ENCODE assay signal across 10 cellular contexts in genomic region chr10:103153765-103154197, GRCh38. TPM values are rescaled to one million over a fixed set of nuclear protein-coding genes. Genes with fewer than 3 reads are reported as not detected.
DNase-seq lines count a peak whose midpoint lies in the region; ATAC-seq and TF ChIP-seq lines count a peak whose summit lies in the region.
"Had no signal": no experiment of that assay in that cellular context is flagged by ENCODE, and none has a peak within 500 bp of the region (broad histone marks: within the 10 kb centered on the region; RNA-seq: fewer than 3 reads in every experiment).

No MANE protein-coding gene starts in this region.

- no peak overlapping the region for H3K4me3 Mint-ChIP-seq in activated CD8-positive, alpha-beta T cell treated with anti-CD3 and anti-CD28 coated beads for 36 hours

- ATAC-seq in Right ventricle myocardium superior (ENCODE audit: poor library complexity), result peak; percentile 13
- no peak for ATAC-seq in activated CD8-positive, alpha-beta T cell treated with anti-CD3 and anti-CD28 coated beads for 36 hours

- CTCF ChIA-PET in activated CD8-positive, alpha-beta T cell treated with anti-CD3 and anti-CD28 coated beads for 36 hours (lab: Charles Lee), result interaction anchor here (1.1 to 1.8 kb wide), 2 partner anchors 91 to 151 kb away, joined by 4 to 5 read pairs; no protein-coding TSS in a partner anchor

- H3K27ac ChIP-seq in ectodermal cell (ENCODE audit: insufficient read depth, low read depth, low read length, poor library complexity, severe bottlenecking) (peak overlapping the region; percentile 77), muscle layer of colon (ENCODE audit: low read depth, low read length) (peak overlapping the region; percentile 1), uterus (peak overlapping the region; percentile 75 to 88)

- TF ChIP-seq CTCF in uterus (IDR thresholded peaks at IDR 0.05), result no peak
- TF ChIP-seq CTCF in activated CD8-positive, alpha-beta T cell treated with anti-CD3 and anti-CD28 coated beads for 36 hours (IDR thresholded peaks at IDR 0.05), result no peak

- H3K9ac ChIP-seq in muscle layer of colon (ENCODE audit: low read length), result no peak overlapping the region

- H3K9me3 ChIP-seq in ectodermal cell (ENCODE audit: control insufficient read depth, low read length) (no peaks in the 10 kb centered on the region), muscle layer of colon (ENCODE audit: low read length) (no peaks in the 10 kb centered on the region), uterus (no peaks in the 10 kb centered on the region)

- intact Hi-C loops in Right ventricle myocardium superior (cut with DNase I) (no loop called here), cardiac septum (cut with DNase I) (loop anchor here (5.0 kb wide), 1 partner anchor 39 kb away; the partner anchor contains the start of gene NT5C2), uterus (cut with DNase I; ENCODE audit: low total_unique reads) (no loop called here)
- intact Hi-C loops in activated CD8-positive, alpha-beta T cell treated with anti-CD3 and anti-CD28 coated beads for 36 hours (cut with micrococcal nuclease), result no loop called here

- 33% methylated on average over 4 of the region's 4 CpGs; no CpG with 5 or more reads in 1 of the 2 experiments for WGBS in ectodermal cell, 2 experiments

- H3K9me3 Mint-ChIP-seq in activated CD8-positive, alpha-beta T cell treated with anti-CD3 and anti-CD28 coated beads for 36 hours, result no peaks in the 10 kb centered on the region

- no peak overlapping the region for H3K27ac Mint-ChIP-seq in activated CD8-positive, alpha-beta T cell treated with anti-CD3 and anti-CD28 coated beads for 36 hours

- no peaks in the 10 kb centered on the region for H3K4me1 Mint-ChIP-seq in activated CD8-positive, alpha-beta T cell treated with anti-CD3 and anti-CD28 coated beads for 36 hours (ENCODE audit: low read depth)

- H3K36me3 ChIP-seq in ectodermal cell (ENCODE audit: control insufficient read depth, insufficient read depth, low read length), result no peaks in the 10 kb centered on the region
- H3K36me3 ChIP-seq in muscle layer of colon (ENCODE audit: insufficient read depth, low read length), result no peaks in the 10 kb centered on the region
- H3K36me3 ChIP-seq in uterus, result no peaks in the 10 kb centered on the region

- POLR2A ChIA-PET in activated CD8-positive, alpha-beta T cell treated with anti-CD3 and anti-CD28 coated beads for 36 hours (lab: Charles Lee), result interaction anchor here (0.6 to 1.4 kb wide), 2 partner anchors 38 to 927 kb away, joined by 3 to 4 read pairs; no protein-coding TSS in a partner anchor

- no peak overlapping the region for H3K4me3 ChIP-seq in ectodermal cell (ENCODE audit: insufficient read depth, low read depth, low read length)
- H3K4me3 ChIP-seq in muscle layer of colon (ENCODE audit: low read depth in 1 of 2, low read length in 2 of 2), result no peak overlapping the region
- peak overlapping the region in 1 of 2 donors; percentile 17 for H3K4me3 ChIP-seq in uterus

- peaks cover 3% of the 10 kb centered on the region for H3K36me3 Mint-ChIP-seq in activated CD8-positive, alpha-beta T cell treated with anti-CD3 and anti-CD28 coated beads for 36 hours (ENCODE audit: low read depth)

- TF ChIP-seq POLR2A in uterus (IDR thresholded peaks at IDR 0.05), result no peak

- H3K4me1 ChIP-seq in ectodermal cell (ENCODE audit: control insufficient read depth, insufficient read depth, low read length) (peaks cover 17% of the 10 kb centered on the region), muscle layer of colon (ENCODE audit: insufficient read depth, low read length) (peaks cover 18% of the 10 kb centered on the region), uterus (no peaks in the 10 kb centered on the region)

- H3K27me3 ChIP-seq in ectodermal cell (ENCODE audit: control insufficient read depth, insufficient read depth, low read length, poor library complexity, severe bottlenecking) (no peaks in the 10 kb centered on the region), muscle layer of colon (ENCODE audit: control insufficient read depth in 1 of 2, insufficient read depth in 2 of 2, low read length in 2 of 2) (no peaks in the 10 kb centered on the region), uterus (no peaks in the 10 kb centered on the region)

- DNase-seq in Right ventricle myocardium superior, result no peak
- no peak for DNase-seq in cardiac septum (ENCODE audit: low spot score)
- no peak for DNase-seq in uterus
- DNase-seq in HPDE6-E6E7 (ENCODE audit: extremely low spot score), result no peak
- DNase-seq in activated CD8-positive, alpha-beta T cell treated with anti-CD3 and anti-CD28 coated beads for 36 hours, result no peak
- DNase-seq in NCI-H2227 (lab: John Stamatoyannopoulos, UW; ENCODE audit: unreplicated experiment), result no peak
- DNase-seq: AML-193; NK-92 treated with Interleukin-12 subunit alpha and Interleukin-12 subunit beta, amount 100 ng/mL, for 24 hours had no signal

- H3K27me3 Mint-ChIP-seq in activated CD8-positive, alpha-beta T cell treated with anti-CD3 and anti-CD28 coated beads for 36 hours, result no peaks in the 10 kb centered on the region

RNA-seq across cellular contexts. Expression of gene NT5C2, which starts 39.3 kb away (rescaled TPM):
- total RNA-seq in Right ventricle myocardium superior (46.9 TPM), cardiac septum (94.0 TPM), uterus (100 to 1,000 TPM in 2 of 4 donors, 10 to 100 TPM in 2; 12.3 to 134 (median 99.4) TPM)
- polyA plus RNA-seq in ectodermal cell (2013, experiment 1 of 4), result 79.5 TPM
- 88.0 TPM for polyA plus RNA-seq in ectodermal cell (2013, experiment 2 of 4)
- polyA plus RNA-seq in ectodermal cell (2013, experiment 3 of 4), result 53.3 TPM
- polyA plus RNA-seq in ectodermal cell (2013, experiment 4 of 4), result 60.7 TPM
- total RNA-seq in activated CD8-positive, alpha-beta T cell treated with anti-CD3 and anti-CD28 coated beads for 36 hours, result 10 to 100 TPM; 39.1 to 43.0 TPM

Comparison
In these comparisons a context has a peak if more than half of its experiments do, and no peak if none do; other contexts are left out.
1. H3K27ac ChIP-seq: peak in every context shown above with its lines; median percentile 82 in uterus; 77 in ectodermal cell; 1 in muscle layer of colon.